1 cellular context compared by ENCODE assay signal in the genomic region with DNA sequence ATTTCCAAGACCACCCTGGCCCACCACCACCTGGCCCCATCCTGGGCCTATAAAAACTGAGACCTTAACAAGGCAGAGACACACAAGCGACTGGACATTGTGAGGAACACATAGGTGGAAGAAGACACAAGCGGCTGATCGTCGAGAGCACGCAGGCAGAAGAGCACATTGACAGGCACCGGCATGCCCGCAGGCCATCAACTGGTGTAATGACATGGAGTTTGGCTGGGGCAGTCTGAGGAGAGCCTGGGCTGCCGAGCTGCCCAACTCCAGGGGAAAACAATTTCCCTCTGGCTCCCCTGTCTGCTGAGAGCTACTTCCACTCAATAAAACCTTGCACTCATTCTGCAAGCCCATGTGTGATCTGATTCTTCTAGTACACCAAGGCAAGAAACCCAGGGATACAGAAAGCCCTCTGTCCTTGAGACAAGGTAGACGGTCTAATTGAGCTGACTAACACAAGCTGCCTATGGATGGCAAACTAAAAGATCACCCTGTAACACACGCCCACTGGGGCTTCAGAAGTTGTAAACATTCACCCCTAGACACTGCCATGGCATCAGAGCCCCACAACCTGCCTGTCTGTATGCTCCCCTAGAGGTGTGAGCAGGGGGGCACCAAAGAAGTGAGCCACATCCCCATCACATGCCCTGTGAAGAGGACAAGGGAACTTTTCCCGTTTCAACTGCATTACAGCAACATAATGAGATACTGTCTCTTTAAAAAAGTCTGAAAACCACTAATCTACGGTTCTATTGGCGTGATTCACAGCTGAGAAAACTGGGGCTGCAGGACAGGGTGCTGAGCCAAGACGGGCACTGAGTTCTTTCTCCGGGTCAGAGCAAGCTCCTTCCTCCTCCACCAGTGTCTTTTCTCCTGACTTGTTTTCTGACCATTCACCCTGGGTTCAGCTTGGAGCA.
TF ChIP-seq lines count a peak whose summit lies in the region.

No MANE protein-coding gene starts in this region.

TF ChIP-seq in GM23338, 12 proteins besides CTCF, POLR2A, EP300 and RAD21 (continued from another document):
- TF ChIP-seq, protein P1, sequence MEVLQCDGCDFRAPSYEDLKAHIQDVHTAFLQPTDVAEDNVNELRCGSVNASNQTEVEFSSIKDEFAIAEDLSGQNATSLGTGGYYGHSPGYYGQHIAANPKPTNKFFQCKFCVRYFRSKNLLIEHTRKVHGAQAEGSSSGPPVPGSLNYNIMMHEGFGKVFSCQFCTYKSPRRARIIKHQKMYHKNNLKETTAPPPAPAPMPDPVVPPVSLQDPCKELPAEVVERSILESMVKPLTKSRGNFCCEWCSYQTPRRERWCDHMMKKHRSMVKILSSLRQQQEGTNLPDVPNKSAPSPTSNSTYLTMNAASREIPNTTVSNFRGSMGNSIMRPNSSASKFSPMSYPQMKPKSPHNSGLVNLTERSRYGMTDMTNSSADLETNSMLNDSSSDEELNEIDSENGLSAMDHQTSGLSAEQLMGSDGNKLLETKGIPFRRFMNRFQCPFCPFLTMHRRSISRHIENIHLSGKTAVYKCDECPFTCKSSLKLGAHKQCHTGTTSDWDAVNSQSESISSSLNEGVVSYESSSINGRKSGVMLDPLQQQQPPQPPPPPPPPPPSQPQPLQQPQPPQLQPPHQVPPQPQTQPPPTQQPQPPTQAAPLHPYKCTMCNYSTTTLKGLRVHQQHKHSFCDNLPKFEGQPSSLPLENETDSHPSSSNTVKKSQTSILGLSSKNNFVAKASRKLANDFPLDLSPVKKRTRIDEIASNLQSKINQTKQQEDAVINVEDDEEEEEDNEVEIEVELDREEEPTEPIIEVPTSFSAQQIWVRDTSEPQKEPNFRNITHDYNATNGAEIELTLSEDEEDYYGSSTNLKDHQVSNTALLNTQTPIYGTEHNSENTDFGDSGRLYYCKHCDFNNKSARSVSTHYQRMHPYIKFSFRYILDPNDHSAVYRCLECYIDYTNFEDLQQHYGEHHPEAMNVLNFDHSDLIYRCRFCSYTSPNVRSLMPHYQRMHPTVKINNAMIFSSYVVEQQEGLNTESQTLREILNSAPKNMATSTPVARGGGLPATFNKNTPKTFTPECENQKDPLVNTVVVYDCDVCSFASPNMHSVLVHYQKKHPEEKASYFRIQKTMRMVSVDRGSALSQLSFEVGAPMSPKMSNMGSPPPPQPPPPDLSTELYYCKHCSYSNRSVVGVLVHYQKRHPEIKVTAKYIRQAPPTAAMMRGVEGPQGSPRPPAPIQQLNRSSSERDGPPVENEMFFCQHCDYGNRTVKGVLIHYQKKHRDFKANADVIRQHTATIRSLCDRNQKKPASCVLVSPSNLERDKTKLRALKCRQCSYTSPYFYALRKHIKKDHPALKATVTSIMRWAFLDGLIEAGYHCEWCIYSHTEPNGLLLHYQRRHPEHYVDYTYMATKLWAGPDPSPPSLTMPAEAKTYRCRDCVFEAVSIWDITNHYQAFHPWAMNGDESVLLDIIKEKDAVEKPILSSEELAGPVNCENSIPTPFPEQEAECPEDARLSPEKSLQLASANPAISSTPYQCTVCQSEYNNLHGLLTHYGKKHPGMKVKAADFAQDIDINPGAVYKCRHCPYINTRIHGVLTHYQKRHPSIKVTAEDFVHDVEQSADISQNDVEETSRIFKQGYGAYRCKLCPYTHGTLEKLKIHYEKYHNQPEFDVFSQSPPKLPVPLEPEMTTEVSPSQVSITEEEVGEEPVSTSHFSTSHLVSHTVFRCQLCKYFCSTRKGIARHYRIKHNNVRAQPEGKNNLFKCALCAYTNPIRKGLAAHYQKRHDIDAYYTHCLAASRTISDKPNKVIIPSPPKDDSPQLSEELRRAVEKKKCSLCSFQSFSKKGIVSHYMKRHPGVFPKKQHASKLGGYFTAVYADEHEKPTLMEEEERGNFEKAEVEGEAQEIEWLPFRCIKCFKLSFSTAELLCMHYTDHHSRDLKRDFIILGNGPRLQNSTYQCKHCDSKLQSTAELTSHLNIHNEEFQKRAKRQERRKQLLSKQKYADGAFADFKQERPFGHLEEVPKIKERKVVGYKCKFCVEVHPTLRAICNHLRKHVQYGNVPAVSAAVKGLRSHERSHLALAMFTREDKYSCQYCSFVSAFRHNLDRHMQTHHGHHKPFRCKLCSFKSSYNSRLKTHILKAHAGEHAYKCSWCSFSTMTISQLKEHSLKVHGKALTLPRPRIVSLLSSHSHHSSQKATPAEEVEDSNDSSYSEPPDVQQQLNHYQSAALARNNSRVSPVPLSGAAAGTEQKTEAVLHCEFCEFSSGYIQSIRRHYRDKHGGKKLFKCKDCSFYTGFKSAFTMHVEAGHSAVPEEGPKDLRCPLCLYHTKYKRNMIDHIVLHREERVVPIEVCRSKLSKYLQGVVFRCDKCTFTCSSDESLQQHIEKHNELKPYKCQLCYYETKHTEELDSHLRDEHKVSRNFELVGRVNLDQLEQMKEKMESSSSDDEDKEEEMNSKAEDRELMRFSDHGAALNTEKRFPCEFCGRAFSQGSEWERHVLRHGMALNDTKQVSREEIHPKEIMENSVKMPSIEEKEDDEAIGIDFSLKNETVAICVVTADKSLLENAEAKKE (CRISPR knock-in tag; IDR thresholded peaks at IDR 0.05): no peak
- TF ChIP-seq ZNF331 (CRISPR knock-in tag; IDR thresholded peaks at IDR 0.05; ENCODE audit: low read depth) (no peak), POLR2AphosphoS5 (IDR thresholded peaks at IDR 0.05; ENCODE audit: low read depth) (no peak)
